ENCODE assay signal across 1 cellular context in the genomic region with DNA sequence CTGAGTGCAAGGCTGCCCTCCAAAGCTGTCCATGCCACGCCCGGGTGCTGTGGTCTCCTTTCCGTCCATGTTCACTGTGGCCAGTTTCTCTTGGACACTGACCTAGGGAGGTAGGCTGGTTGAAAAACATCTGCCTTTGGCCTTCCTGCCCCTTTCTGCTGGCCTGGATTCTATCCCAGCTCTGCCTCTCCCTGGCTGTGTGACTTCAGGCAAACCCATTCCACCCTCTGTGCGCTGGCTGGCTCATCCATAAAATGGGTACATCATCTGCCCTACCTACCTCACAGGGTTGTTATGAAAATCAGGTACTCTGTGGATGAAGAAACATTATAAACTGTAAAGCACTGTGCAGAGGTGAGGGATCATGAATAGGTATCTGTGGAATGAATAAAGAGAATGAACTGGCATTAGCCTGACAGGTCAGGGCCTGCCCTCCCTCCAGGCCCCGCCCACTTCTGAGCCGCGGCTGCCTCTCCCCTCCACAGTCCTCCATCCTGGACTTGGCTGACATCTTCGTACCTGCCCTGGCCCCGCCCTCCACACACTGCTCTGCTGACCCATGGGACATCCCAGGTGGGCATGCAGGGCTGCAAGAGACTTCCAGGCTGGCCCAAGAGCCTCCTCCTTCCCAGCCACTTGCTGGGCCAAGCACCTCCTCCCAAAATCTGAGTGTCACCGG.
TF ChIP-seq lines count a peak whose summit lies in the region.

No MANE protein-coding gene starts in this region.

TF ChIP-seq in H1, 55 proteins besides CTCF, POLR2A, EP300 and RAD21:
- peak; percentile 80; the same call in 1 of the 2 replicates for TF ChIP-seq KDM1A (IDR thresholded peaks at IDR 0.05; ENCODE audit: borderline replicate concordance, low read length)
- no peak for TF ChIP-seq SIN3A (conservative IDR thresholded peaks at IDR 0.05 in 1 of 2, IDR thresholded peaks at IDR 0.05 in 1 of 2; ENCODE audit: low read depth in 1 of 2, low read length in 2 of 2)
